23 cellular contexts compared by ENCODE assay signal in genomic region chr2:212345966-212346365, GRCh38.
"Had no signal": no experiment of that assay in that cellular context is flagged by ENCODE, and none has a peak within 500 bp of the region (broad histone marks: within the 10 kb centered on the region; RNA-seq: fewer than 3 reads in every experiment).

No MANE protein-coding gene starts in this region.

- H3K9me3 ChIP-seq: heart right ventricle, lower lobe of right lung, pancreas, prostate gland, right lobe of liver, stomach, testis, tibial artery, upper lobe of right lung had no signal

- H3K36me3 ChIP-seq: heart right ventricle, lower lobe of right lung, pancreas, prostate gland, right lobe of liver, stomach, tibial artery, upper lobe of right lung had no signal

- ATAC-seq: naive thymus-derived CD8-positive, alpha-beta T cell; pancreas; right lobe of liver; stimulated activated naive B cell treated with anti-CD40 and anti-IgM and Interleukin-4, amounts not matched to agents 10 μg/mL and 1 μg/mL and 100 μg/mL, for 72 hours; stimulated activated naive CD8-positive, alpha-beta T cell treated with anti-CD3 and anti-CD28 coated beads, Interleukin-15, Interleukin-2, amounts not matched to agents 100 U/mL and 50 U/mL, for 24 hours; upper lobe of right lung had no signal

- H3K4me3 ChIP-seq: heart right ventricle, hepatocyte, lower lobe of right lung, pancreas, prostate gland, right lobe of liver, smooth muscle cell, stomach, testis, tibial artery, upper lobe of right lung had no signal

- DNase-seq: islet precursor cell; lower lobe of right lung; mammary epithelial cell; mesenchymal stem cell; naive thymus-derived CD8-positive, alpha-beta T cell; nucleus accumbens; pancreas; posterior cingulate gyrus; retina; right lobe of liver; stimulated activated CD4-positive, alpha-beta T cell treated with anti-CD3 and anti-CD28 coated beads, Interleukin-1b, Interleukin-23, amount 100 ng/mL, for 48 hours; stimulated activated CD4-positive, alpha-beta T cell treated with anti-CD3 and anti-CD28 coated beads, Interleukin-4, amount 100 ng/mL, for 1 hour; stimulated activated naive B cell treated with anti-CD40 and anti-IgM and Interleukin-4, amounts not matched to agents 10 μg/mL and 1 μg/mL and 100 μg/mL, for 72 hours; stimulated activated naive CD8-positive, alpha-beta T cell treated with anti-CD3 and anti-CD28 coated beads, Interleukin-15, Interleukin-2, amounts not matched to agents 100 U/mL and 50 U/mL, for 24 hours; stomach; testis; tibial artery; trophoblast cell; upper lobe of right lung had no signal

- H3K27me3 ChIP-seq: heart right ventricle, hepatocyte, pancreas, right lobe of liver, stomach, testis, tibial artery, upper lobe of right lung had no signal

- H3K4me1 ChIP-seq: lower lobe of right lung, pancreas, prostate gland, right lobe of liver, stomach, testis, upper lobe of right lung had no signal

- H3K27ac ChIP-seq: heart right ventricle, hepatocyte, lower lobe of right lung, pancreas, prostate gland, right lobe of liver, stomach, testis, upper lobe of right lung had no signal
